30 cellular contexts compared by ENCODE assay signal in genomic region chr15:58788056-58788710, GRCh38.
"Had no signal": no experiment of that assay in that cellular context is flagged by ENCODE, and none has a peak within 500 bp of the region (broad histone marks: within the 10 kb centered on the region; RNA-seq: fewer than 3 reads in every experiment).

No MANE protein-coding gene starts in this region.

- H3K9me3 ChIP-seq: ascending aorta had no signal

- H3K4me3 Mint-ChIP-seq: activated CD4-positive, alpha-beta memory T cell treated with anti-CD3 and anti-CD28 coated beads, Interleukin-2, amount 10 ng/mL, durations not matched to agents 7 days and 5 days; activated CD4-positive, alpha-beta T cell treated with anti-CD3 and anti-CD28 coated beads for 36 hours; activated CD4-positive, alpha-beta T cell treated with anti-CD3 and anti-CD28 coated beads, Interleukin-2, amount 10 ng/mL, durations not matched to agents 24 days and 14 days; activated naive CD4-positive, alpha-beta T cell treated with anti-CD3 and anti-CD28 coated beads, Interleukin-2, amount 10 ng/mL, durations not matched to agents 7 days and 5 days; activated naive CD8-positive, alpha-beta T cell treated with anti-CD3 and anti-CD28 coated beads, Interleukin-2, amount 10 ng/mL, durations not matched to agents 7 days and 5 days; activated T-cell treated with anti-CD3 and anti-CD28 coated beads, Interleukin-2, amount 50 U/mL, for 24 hours; activated T-cell treated with anti-CD3 and anti-CD28 coated beads, Interleukin-2, amount 50 U/mL, for 72 hours; brain; central memory CD8-positive, alpha-beta T cell; dendritic cell treated with granulocyte-macrophage colony-stimulating factor and Interleukin-4, amounts not matched to agents 40 ng/mL and 50 ng/mL, for 4 days; endodermal cell; T-helper 17 cell; T-helper 2 cell treated with Interferon-gamma antibody and Interleukin-4, amounts not matched to agents 5 μg/mL and 100 μg/mL, for 36 hours had no signal

- H3K27ac ChIP-seq: ascending aorta, coronary artery, dorsolateral prefrontal cortex had no signal

- H3K4me1 ChIP-seq: ascending aorta had no signal

- DNase-seq: activated CD4-positive, alpha-beta memory T cell treated with anti-CD3 and anti-CD28 coated beads, Interleukin-2, amount 10 ng/mL, durations not matched to agents 7 days and 5 days; activated CD4-positive, alpha-beta T cell treated with anti-CD3 and anti-CD28 coated beads for 36 hours; activated CD4-positive, alpha-beta T cell treated with anti-CD3 and anti-CD28 coated beads, Interleukin-2, amount 10 ng/mL, durations not matched to agents 24 days and 14 days; activated CD4-positive, CD25-positive, alpha-beta regulatory T cell; activated CD4-positive, CD25-positive, alpha-beta regulatory T cell treated with anti-CD3 and anti-CD28 coated beads, Interleukin-2, amount 50 U/mL, for 72 hours; activated CD8-positive, alpha-beta memory T cell treated with anti-CD3 and anti-CD28 coated beads, Interleukin-2, amount 50 U/mL, for 48 hours; activated gamma-delta T cell; activated naive CD4-positive, alpha-beta T cell; activated naive CD4-positive, alpha-beta T cell treated with anti-CD3 and anti-CD28 coated beads, Interleukin-2, amount 10 ng/mL, durations not matched to agents 7 days and 5 days; activated naive CD8-positive, alpha-beta T cell treated with anti-CD3 and anti-CD28 coated beads, Interleukin-2, amount 10 ng/mL, durations not matched to agents 7 days and 5 days; activated T-cell treated with anti-CD3 and anti-CD28 coated beads for 4 hours; activated T-cell treated with anti-CD3 and anti-CD28 coated beads, Interleukin-2, amount 50 U/mL, for 24 hours; activated T-cell treated with anti-CD3 and anti-CD28 coated beads, Interleukin-2, amount 50 U/mL, for 72 hours; dorsolateral prefrontal cortex; effector memory CD4-positive, alpha-beta T cell; endodermal cell; foreskin fibroblast; head of caudate nucleus; T-helper 17 cell; T1000 had no signal

- ATAC-seq: activated CD4-positive, alpha-beta T cell treated with anti-CD3 and anti-CD28 coated beads for 36 hours; activated naive CD4-positive, alpha-beta T cell treated with anti-CD3 and anti-CD28 coated beads, Interleukin-2, amount 50 U/mL, for 72 hours; activated T-cell treated with anti-CD3 and anti-CD28 coated beads, Interleukin-2, amount 50 U/mL, for 72 hours; esophagus mucosa; T-helper 17 cell had no signal

- H3K27me3 Mint-ChIP-seq: activated CD4-positive, alpha-beta memory T cell treated with anti-CD3 and anti-CD28 coated beads, Interleukin-2, amount 10 ng/mL, durations not matched to agents 7 days and 5 days; activated CD4-positive, alpha-beta T cell treated with anti-CD3 and anti-CD28 coated beads for 36 hours; activated CD4-positive, alpha-beta T cell treated with anti-CD3 and anti-CD28 coated beads, Interleukin-2, amount 10 ng/mL, durations not matched to agents 24 days and 14 days; activated naive CD4-positive, alpha-beta T cell treated with anti-CD3 and anti-CD28 coated beads, Interleukin-2, amount 10 ng/mL, durations not matched to agents 7 days and 5 days; activated naive CD8-positive, alpha-beta T cell treated with anti-CD3 and anti-CD28 coated beads, Interleukin-2, amount 10 ng/mL, durations not matched to agents 7 days and 5 days; activated T-cell treated with anti-CD3 and anti-CD28 coated beads, Interleukin-2, amount 50 U/mL, for 24 hours; brain; central memory CD8-positive, alpha-beta T cell; dendritic cell treated with granulocyte-macrophage colony-stimulating factor and Interleukin-4, amounts not matched to agents 40 ng/mL and 50 ng/mL, for 4 days; T-helper 17 cell had no signal

- H3K27me3 ChIP-seq: ascending aorta, dorsolateral prefrontal cortex had no signal

- H3K9me3 Mint-ChIP-seq: activated CD4-positive, alpha-beta memory T cell treated with anti-CD3 and anti-CD28 coated beads, Interleukin-2, amount 10 ng/mL, durations not matched to agents 7 days and 5 days; activated naive CD4-positive, alpha-beta T cell treated with anti-CD3 and anti-CD28 coated beads, Interleukin-2, amount 10 ng/mL, durations not matched to agents 7 days and 5 days; activated naive CD4-positive, alpha-beta T cell treated with anti-CD3 and anti-CD28 coated beads, Interleukin-2, amount 50 U/mL, for 72 hours; activated naive CD8-positive, alpha-beta T cell treated with anti-CD3 and anti-CD28 coated beads, Interleukin-2, amount 10 ng/mL, durations not matched to agents 7 days and 5 days; activated T-cell treated with anti-CD3 and anti-CD28 coated beads, Interleukin-2, amount 50 U/mL, for 24 hours; activated T-cell treated with anti-CD3 and anti-CD28 coated beads, Interleukin-2, amount 50 U/mL, for 72 hours; central memory CD8-positive, alpha-beta T cell; dendritic cell treated with granulocyte-macrophage colony-stimulating factor and Interleukin-4, amounts not matched to agents 40 ng/mL and 50 ng/mL, for 4 days; T-helper 2 cell treated with Interferon-gamma antibody and Interleukin-4, amounts not matched to agents 5 μg/mL and 100 μg/mL, for 36 hours had no signal

- H3K4me1 Mint-ChIP-seq: activated CD4-positive, alpha-beta memory T cell treated with anti-CD3 and anti-CD28 coated beads, Interleukin-2, amount 10 ng/mL, durations not matched to agents 7 days and 5 days; activated CD4-positive, alpha-beta T cell treated with anti-CD3 and anti-CD28 coated beads for 36 hours; activated CD4-positive, alpha-beta T cell treated with anti-CD3 and anti-CD28 coated beads, Interleukin-2, amount 10 ng/mL, durations not matched to agents 24 days and 14 days; activated naive CD4-positive, alpha-beta T cell treated with anti-CD3 and anti-CD28 coated beads, Interleukin-2, amount 10 ng/mL, durations not matched to agents 7 days and 5 days; endodermal cell had no signal

- H3K27ac Mint-ChIP-seq: activated CD4-positive, alpha-beta memory T cell treated with anti-CD3 and anti-CD28 coated beads, Interleukin-2, amount 10 ng/mL, durations not matched to agents 7 days and 5 days; activated CD4-positive, alpha-beta T cell treated with anti-CD3 and anti-CD28 coated beads for 36 hours; activated CD4-positive, alpha-beta T cell treated with anti-CD3 and anti-CD28 coated beads, Interleukin-2, amount 10 ng/mL, durations not matched to agents 24 days and 14 days; activated naive CD4-positive, alpha-beta T cell treated with anti-CD3 and anti-CD28 coated beads, Interleukin-2, amount 10 ng/mL, durations not matched to agents 7 days and 5 days; activated naive CD4-positive, alpha-beta T cell treated with anti-CD3 and anti-CD28 coated beads, Interleukin-2, amount 50 U/mL, for 72 hours; activated naive CD8-positive, alpha-beta T cell treated with anti-CD3 and anti-CD28 coated beads, Interleukin-2, amount 10 ng/mL, durations not matched to agents 7 days and 5 days; activated T-cell treated with anti-CD3 and anti-CD28 coated beads, Interleukin-2, amount 50 U/mL, for 24 hours; activated T-cell treated with anti-CD3 and anti-CD28 coated beads, Interleukin-2, amount 50 U/mL, for 72 hours; brain; dendritic cell treated with granulocyte-macrophage colony-stimulating factor and Interleukin-4, amounts not matched to agents 40 ng/mL and 50 ng/mL, for 4 days; endodermal cell; T-helper 17 cell; T-helper 2 cell treated with Interferon-gamma antibody and Interleukin-4, amounts not matched to agents 5 μg/mL and 100 μg/mL, for 36 hours had no signal

- FAIRE-seq: bronchial epithelial cell, frontal cortex had no signal

- H3K4me3 ChIP-seq: ascending aorta, coronary artery, dorsolateral prefrontal cortex had no signal
